In genomic region chr10:60351191-60351853, GRCh38 we compare ENCODE assay signal across 10 cellular contexts. TPM values are rescaled to one million over a fixed set of nuclear protein-coding genes. Genes with fewer than 3 reads are reported as not detected.
DNase-seq lines count a peak whose midpoint lies in the region; ATAC-seq and TF ChIP-seq lines count a peak whose summit lies in the region.
"Had no signal": no experiment of that assay in that cellular context is flagged by ENCODE, and none has a peak within 500 bp of the region (broad histone marks: within the 10 kb centered on the region; RNA-seq: fewer than 3 reads in every experiment).

No MANE protein-coding gene starts in this region.

- CTCF ChIA-PET in GM10248 (lab: Yijun Ruan, JAX) = interaction anchor here (1.3 kb wide), 1 partner anchor 8 kb away, joined by 4 read pairs; no protein-coding TSS in a partner anchor

- DNase-seq in globus pallidus (ENCODE audit: low spot score) (peak; percentile 72), GM10248 (ENCODE audit: extremely low spot score) (no peak), occipital lobe (lab: John Stamatoyannopoulos, UW) (no peak), hippocampal formation (lab: John Stamatoyannopoulos, UW) (no peak)
- no peak for DNase-seq in stimulated activated CD4-positive, alpha-beta T cell treated with anti-CD3 and anti-CD28 coated beads, Interleukin-15, amount 100 ng/mL, for 24 hours
- DNase-seq: effector memory CD4-positive, alpha-beta T cell; SIG-M5 had no signal

- POLR2A ChIA-PET in GM10248 (lab: Yijun Ruan, JAX) = no interaction called here

- TF ChIP-seq CTCF in GM10248 (IDR thresholded peaks at IDR 0.05; ENCODE audit: control extremely low read depth, extremely low read depth, low read depth, missing control alignments) = no peak

- ATAC-seq in GM18517 (IDR thresholded peaks at IDR 0.05; ENCODE audit: unreplicated experiment) (peak; percentile 41), GM21717 (IDR thresholded peaks at IDR 0.05; ENCODE audit: unreplicated experiment) (peak; percentile 65), HG03520 (IDR thresholded peaks at IDR 0.05; ENCODE audit: unreplicated experiment) (peak; percentile 40)

RNA-seq across cellular contexts. Expression of gene ANK3, which starts 38.4 kb away (rescaled TPM):
- total RNA-seq in occipital lobe = 260 TPM
